In the genomic region with DNA sequence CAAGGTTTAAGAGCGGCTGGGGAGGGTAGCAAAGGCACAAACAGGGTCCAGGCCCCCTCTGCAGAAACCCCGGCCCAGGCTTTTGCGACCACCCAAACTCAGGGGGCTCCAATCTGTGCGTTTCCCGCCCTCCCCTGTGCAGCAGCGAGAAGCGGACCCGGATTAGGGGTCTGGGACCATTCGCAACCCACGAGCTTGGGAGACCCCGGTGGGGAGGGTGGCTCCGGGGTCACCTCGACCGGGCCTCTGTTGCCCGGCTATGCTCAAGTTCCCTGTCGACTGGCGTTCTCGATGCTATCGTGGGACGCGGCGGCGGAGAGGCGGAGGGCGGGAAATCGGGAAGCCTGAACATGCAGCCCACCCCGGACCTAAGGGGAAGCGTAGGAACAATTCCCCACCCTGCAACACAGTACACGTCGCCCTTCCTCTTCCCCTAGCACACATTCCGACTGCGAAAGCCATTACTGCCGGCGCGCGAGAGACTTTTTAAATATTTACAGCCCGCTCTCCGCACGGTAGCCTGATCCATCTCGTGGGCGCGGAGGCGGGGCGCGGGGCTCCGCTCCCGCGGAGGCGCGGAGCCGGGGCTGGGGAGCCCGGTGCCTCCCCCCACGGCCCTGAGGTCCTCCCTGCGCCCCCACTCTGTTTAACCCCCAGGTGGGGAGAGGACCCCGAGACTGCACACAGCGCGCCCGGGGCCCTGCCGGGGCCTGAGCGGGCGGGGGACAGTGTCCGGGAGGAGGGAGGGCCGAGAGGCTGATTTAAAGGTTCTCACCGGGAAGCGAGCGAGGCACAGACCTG, we compare ENCODE assay signal across 8 cellular contexts. TPM values are rescaled to one million over a fixed set of nuclear protein-coding genes. Genes with fewer than 3 reads are reported as not detected.
DNase-seq lines count a peak whose midpoint lies in the region; TF ChIP-seq lines count a peak whose summit lies in the region.

No MANE protein-coding gene starts in this region.

- H3K36me3 Mint-ChIP-seq in endodermal cell (ENCODE audit: low read depth) (no peaks in the 10 kb centered on the region), nephron progenitor cell (ENCODE audit: low read depth) (no peaks in the 10 kb centered on the region)

- no peak overlapping the region for H3K27ac ChIP-seq in endodermal cell (ENCODE audit: low read depth, low read length)

- H3K27me3 ChIP-seq in BJ (ENCODE audit: control insufficient read depth, insufficient read depth, low read length) (no peaks in the 10 kb centered on the region), MG63 (no peaks in the 10 kb centered on the region), endodermal cell (ENCODE audit: control insufficient read depth, insufficient read depth, low read length, poor library complexity, severe bottlenecking) (peaks cover 47% of the 10 kb centered on the region)

- H3K9me3 ChIP-seq in MG63 (no peaks in the 10 kb centered on the region), endodermal cell (ENCODE audit: control insufficient read depth, low read length) (no peaks in the 10 kb centered on the region)

- peaks cover 86% of the 10 kb centered on the region for H3K27me3 Mint-ChIP-seq in endodermal cell (ENCODE audit: insufficient read depth)
- H3K27me3 Mint-ChIP-seq in nephron progenitor cell (ENCODE audit: low read depth, poor library complexity) = peaks cover 31% of the 10 kb centered on the region

- CTCF ChIA-PET in BJ (lab: Yijun Ruan, JAX) = no interaction called here

- 0 to 1% methylated on average over 2 to 66 of the region's 66 CpGs for WGBS in endodermal cell (ENCODE audit: insufficient coverage in 1 of 2, insufficient read length in 1 of 2), 2 experiments

- DNase-seq in BJ (ENCODE audit: low read depth) = no peak
- DNase-seq in MG63 = no peak
- DNase-seq in endodermal cell = peak; percentile 68
- no peak for DNase-seq in nephron progenitor cell
- DNase-seq in midbrain (lab: John Stamatoyannopoulos, UW) = no peak
- DNase-seq in NCI-H1417 treated with DMSO at 0.1 percent for 48 hours (lab: John Stamatoyannopoulos, UW) = no peak
- no peak for DNase-seq in NCI-H1436 (lab: John Stamatoyannopoulos, UW)
- no peak for DNase-seq in AML-193 (lab: John Stamatoyannopoulos, UW)

- H3K36me3 ChIP-seq in BJ (ENCODE audit: control insufficient read depth, insufficient read depth, low read length) (no peaks in the 10 kb centered on the region), MG63 (no peaks in the 10 kb centered on the region), endodermal cell (ENCODE audit: control insufficient read depth, insufficient read depth, low read length) (no peaks in the 10 kb centered on the region)

- H3K4me1 Mint-ChIP-seq in endodermal cell (peaks cover 56% of the 10 kb centered on the region), nephron progenitor cell (peaks cover 81% of the 10 kb centered on the region)

- POLR2A ChIA-PET in BJ (lab: Charles Lee) = no interaction called here

- H3K4me3 ChIP-seq in BJ (ENCODE audit: low read depth, low read length) (peak overlapping the region; percentile 52), MG63 (peak overlapping the region; percentile 49), endodermal cell (ENCODE audit: low read length) (peak overlapping the region; percentile 69)

- H3K27ac Mint-ChIP-seq in endodermal cell (no peak overlapping the region), nephron progenitor cell (no peak overlapping the region)

- TF ChIP-seq CTCF in BJ (IDR thresholded peaks at IDR 0.05; ENCODE audit: insufficient read depth, low read depth, low read length) = no peak
- TF ChIP-seq CTCF in endodermal cell (conservative IDR thresholded peaks at IDR 0.05) = no peak
- TF ChIP-seq CTCF in nephron progenitor cell (IDR thresholded peaks at IDR 0.05) = no peak

- H3K9ac ChIP-seq in endodermal cell (ENCODE audit: extremely low read depth, low read length, poor library complexity, severe bottlenecking) = no peak overlapping the region

- H3K4me1 ChIP-seq in endodermal cell (ENCODE audit: control insufficient read depth, insufficient read depth, low read length) = no peaks in the 10 kb centered on the region

- H3K4me3 Mint-ChIP-seq in endodermal cell = peak overlapping the region; percentile 64
- H3K4me3 Mint-ChIP-seq in nephron progenitor cell = peak overlapping the region; percentile 80

- peaks cover 3% of the 10 kb centered on the region for H3K9me3 Mint-ChIP-seq in endodermal cell
- H3K9me3 Mint-ChIP-seq in nephron progenitor cell = peaks cover 20% of the 10 kb centered on the region

RNA-seq across cellular contexts. Expression of a gene that starts 48.1 kb away (rescaled TPM):
- 5.6 TPM in 2 replicates for polyA plus RNA-seq in BJ (2011; rRNA removed)
- polyA minus RNA-seq in BJ (2011; rRNA and poly(A)+ RNA removed) = 10.2 and 16.9 TPM in 2 replicates
- 13.4 and 15.0 TPM in 2 replicates for total RNA-seq in MG63 (2014; rRNA removed; shearing (Covaris generic); ENCODE audit: low replicate concordance)
- total RNA-seq in endodermal cell = 10 to 100 TPM; 31.3 to 37.9 TPM
- 31.8 TPM for polyA plus RNA-seq in endodermal cell (2013, experiment 1 of 2)
- polyA plus RNA-seq in endodermal cell (2013, experiment 2 of 2) = 30.2 TPM
